Comparison of ENCODE assay signal across 22 cellular contexts in the genomic region with DNA sequence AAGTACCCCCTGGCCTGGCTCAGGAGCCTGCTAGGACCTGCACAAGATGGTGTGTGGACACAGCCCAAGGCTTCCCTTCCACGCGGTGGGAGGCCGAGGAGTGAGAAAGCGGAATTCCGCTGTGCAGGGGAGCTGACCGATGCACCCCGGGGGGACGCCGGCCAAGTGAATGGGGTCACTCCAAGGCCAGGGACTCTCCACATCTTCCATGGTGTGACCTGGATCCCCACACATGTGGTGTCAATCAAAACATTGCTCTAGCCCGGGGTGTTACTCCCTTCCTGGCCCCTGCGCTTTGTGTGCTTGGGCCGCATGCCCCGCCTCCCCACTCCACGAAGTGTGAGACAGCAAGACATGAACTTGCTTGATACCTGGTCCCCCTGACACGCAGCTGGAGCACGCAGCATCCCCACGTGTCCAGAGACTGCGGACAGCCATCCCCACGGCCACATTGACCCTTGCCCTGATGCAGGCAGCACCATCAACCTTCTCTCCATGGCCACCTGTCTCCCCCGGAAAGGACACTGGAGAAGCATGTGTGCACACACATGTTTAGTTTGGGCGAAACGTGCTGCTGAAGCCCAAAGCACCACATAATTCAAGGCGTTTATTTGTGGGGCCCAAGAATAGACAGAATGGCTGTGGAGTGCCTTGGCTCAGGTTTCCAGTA.
"Had no signal": no experiment of that assay in that cellular context is flagged by ENCODE, and none has a peak within 500 bp of the region (broad histone marks: within the 10 kb centered on the region; RNA-seq: fewer than 3 reads in every experiment).

No MANE protein-coding gene starts in this region.

- H3K4me3 ChIP-seq: adrenal gland, breast epithelium, colonic mucosa, left ventricle myocardium inferior, transverse colon, vagina had no signal

- H3K79me2 ChIP-seq: parathyroid adenoma had no signal

- H3K36me3 Mint-ChIP-seq: activated naive CD8-positive, alpha-beta T cell had no signal

- H3K9ac ChIP-seq: parathyroid adenoma had no signal

- H3K4me1 ChIP-seq: adrenal gland, breast epithelium, colonic mucosa, left ventricle myocardium inferior, parathyroid adenoma, transverse colon, vagina had no signal

- H3K27ac ChIP-seq: adrenal gland, breast epithelium, colonic mucosa, left ventricle myocardium inferior, parathyroid adenoma, transverse colon, vagina had no signal

- H2AFZ ChIP-seq: parathyroid adenoma had no signal

- ATAC-seq: activated CD8-positive, alpha-beta T cell treated with anti-CD3 and anti-CD28 coated beads, Interleukin-2, amount 10 ng/mL, durations not matched to agents 7 days and 5 days; stimulated activated naive CD8-positive, alpha-beta T cell treated with anti-CD3 and anti-CD28 coated beads, Interleukin-15, amount 100 ng/mL, for 72 hours had no signal

- H3K27me3 ChIP-seq: adrenal gland, breast epithelium, colonic mucosa, transverse colon, vagina had no signal

- DNase-seq: activated CD4-positive, alpha-beta T cell treated with anti-CD3 and anti-CD28 coated beads for 1 hour; activated CD4-positive, alpha-beta T cell treated with anti-CD3 and anti-CD28 coated beads, Interleukin-2, amount 50 U/mL, for 1 hour; activated CD8-positive, alpha-beta T cell treated with anti-CD3 and anti-CD28 coated beads, Interleukin-2, amount 10 ng/mL, durations not matched to agents 7 days and 5 days; activated naive CD4-positive, alpha-beta T cell; activated T-cell treated with anti-CD3 and anti-CD28 coated beads, Interleukin-2, amount 50 U/mL, for 24 hours; adrenal gland; colonic mucosa; left ventricle myocardium inferior; midbrain; right cardiac atrium; stimulated activated CD4-positive, alpha-beta T cell treated with anti-CD3 and anti-CD28 coated beads, Interleukin-12 subunit alpha, Interleukin-12 subunit beta, amount 100 ng/mL, for 4 hours; stimulated activated naive CD8-positive, alpha-beta T cell treated with anti-CD3 and anti-CD28 coated beads, Interleukin-15, amount 100 ng/mL, for 72 hours; T-helper 9 cell; transverse colon had no signal

- H3K9me3 ChIP-seq: adrenal gland, breast epithelium, colonic mucosa, left ventricle myocardium inferior, transverse colon, vagina had no signal

- H3K36me3 ChIP-seq: adrenal gland, breast epithelium, colonic mucosa, left ventricle myocardium inferior, transverse colon, vagina had no signal

- H3K27ac Mint-ChIP-seq: activated CD8-positive, alpha-beta T cell treated with anti-CD3 and anti-CD28 coated beads, Interleukin-2, amount 10 ng/mL, durations not matched to agents 7 days and 5 days; activated naive CD8-positive, alpha-beta T cell; activated T-cell treated with anti-CD3 and anti-CD28 coated beads, Interleukin-2, amount 50 U/mL, for 24 hours; activated T-helper 2 cell treated with anti-CD3 and anti-CD28 coated beads, Interferon-gamma antibody, Interleukin-2, Interleukin-4, amounts not matched to agents 10 μg/mL and 5 μg/mL and 100 μg/mL, durations not matched to agents 14 hours and 24 hours and 36 hours; natural killer cell treated with Interleukin-12 subunit alpha and Interleukin-12 subunit beta and Interleukin-15 and Interleukin-18, amount 100 ng/mL, for 72 hours had no signal

- FAIRE-seq: astrocyte had no signal

- H3K4me1 Mint-ChIP-seq: central memory CD8-positive, alpha-beta T cell; stimulated activated naive CD8-positive, alpha-beta T cell treated with anti-CD3 and anti-CD28 coated beads, Interleukin-15, amount 100 ng/mL, for 72 hours had no signal

- H3K4me3 Mint-ChIP-seq: activated CD8-positive, alpha-beta T cell treated with anti-CD3 and anti-CD28 coated beads, Interleukin-2, amount 10 ng/mL, durations not matched to agents 7 days and 5 days; activated naive CD8-positive, alpha-beta T cell; activated T-cell treated with anti-CD3 and anti-CD28 coated beads, Interleukin-2, amount 50 U/mL, for 24 hours; central memory CD8-positive, alpha-beta T cell; natural killer cell treated with Interleukin-12 subunit alpha and Interleukin-12 subunit beta and Interleukin-15 and Interleukin-18, amount 100 ng/mL, for 72 hours; stimulated activated naive CD8-positive, alpha-beta T cell treated with anti-CD3 and anti-CD28 coated beads, Interleukin-15, amount 100 ng/mL, for 72 hours had no signal
